In the genomic region with DNA sequence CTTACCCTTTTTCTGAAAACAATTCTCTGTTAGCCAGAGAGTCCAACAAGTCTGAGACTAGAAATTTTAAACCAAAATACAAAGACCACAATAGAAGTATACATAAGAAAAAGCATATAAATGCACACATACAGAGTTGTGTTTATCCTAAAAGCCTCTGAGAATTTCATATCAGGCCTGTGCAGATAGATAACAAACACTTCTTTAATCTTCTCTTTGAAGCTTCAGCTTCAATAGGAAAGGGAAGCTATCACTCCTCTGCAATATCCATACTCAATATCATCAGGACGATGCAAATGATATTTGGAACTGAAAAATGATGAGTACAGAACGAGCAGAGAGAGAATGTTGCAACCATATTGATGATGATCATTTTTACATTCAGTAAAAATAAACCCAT, we compare ENCODE assay signal across 1 cellular context.
TF ChIP-seq lines count a peak whose summit lies in the region.

No MANE protein-coding gene starts in this region.

TF ChIP-seq in K562, 482 proteins besides CTCF, POLR2A, EP300 and RAD21 (continued from another document):
- no peak for TF ChIP-seq SAFB2 (IDR thresholded peaks at IDR 0.05; ENCODE audit: borderline replicate concordance, low read depth, low read length, severe bottlenecking)
- TF ChIP-seq ZNF232 (CRISPR knock-in tag; IDR thresholded peaks at IDR 0.05): no peak
- TF ChIP-seq POLR3G (IDR thresholded peaks at IDR 0.05; ENCODE audit: extremely low read depth, insufficient read length, insufficient replicate concordance): no peak
- peak; percentile 47; the same call in 1 of the 2 replicates for TF ChIP-seq FOXM1 (IDR thresholded peaks at IDR 0.05; ENCODE audit: low read depth)
- TF ChIP-seq FOXM1 (CRISPR knock-in tag; IDR thresholded peaks at IDR 0.05; ENCODE audit: low read depth): no peak
- peak; percentile 62 for TF ChIP-seq CEBPB (tag; IDR thresholded peaks at IDR 0.05)
- TF ChIP-seq FOXP1 (CRISPR knock-in tag; IDR thresholded peaks at IDR 0.05): no peak
- TF ChIP-seq HLTF (IDR thresholded peaks at IDR 0.05): no peak
- TF ChIP-seq, protein P1, sequence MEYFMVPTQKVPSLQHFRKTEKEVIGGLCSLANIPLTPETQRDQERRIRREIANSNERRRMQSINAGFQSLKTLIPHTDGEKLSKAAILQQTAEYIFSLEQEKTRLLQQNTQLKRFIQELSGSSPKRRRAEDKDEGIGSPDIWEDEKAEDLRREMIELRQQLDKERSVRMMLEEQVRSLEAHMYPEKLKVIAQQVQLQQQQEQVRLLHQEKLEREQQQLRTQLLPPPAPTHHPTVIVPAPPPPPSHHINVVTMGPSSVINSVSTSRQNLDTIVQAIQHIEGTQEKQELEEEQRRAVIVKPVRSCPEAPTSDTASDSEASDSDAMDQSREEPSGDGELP (CRISPR knock-in tag; IDR thresholded peaks at IDR 0.05; ENCODE audit: borderline replicate concordance): no peak
- no peak for TF ChIP-seq BRD9 (IDR thresholded peaks at IDR 0.05; ENCODE audit: low read depth, partially characterized antibody)
- peak; percentile 28; the same call in 1 of the 2 replicates for TF ChIP-seq NCOR1 (IDR thresholded peaks at IDR 0.05)
- TF ChIP-seq RBM34 (IDR thresholded peaks at IDR 0.05; ENCODE audit: borderline replicate concordance, insufficient read depth, low read length): no peak
- no peak for TF ChIP-seq MYC (IDR thresholded peaks at IDR 0.05; ENCODE audit: low read depth, low read length)
- TF ChIP-seq MYC (CRISPR knock-in tag; IDR thresholded peaks at IDR 0.05; ENCODE audit: borderline replicate concordance, low read depth): no peak
- TF ChIP-seq, protein P2, sequence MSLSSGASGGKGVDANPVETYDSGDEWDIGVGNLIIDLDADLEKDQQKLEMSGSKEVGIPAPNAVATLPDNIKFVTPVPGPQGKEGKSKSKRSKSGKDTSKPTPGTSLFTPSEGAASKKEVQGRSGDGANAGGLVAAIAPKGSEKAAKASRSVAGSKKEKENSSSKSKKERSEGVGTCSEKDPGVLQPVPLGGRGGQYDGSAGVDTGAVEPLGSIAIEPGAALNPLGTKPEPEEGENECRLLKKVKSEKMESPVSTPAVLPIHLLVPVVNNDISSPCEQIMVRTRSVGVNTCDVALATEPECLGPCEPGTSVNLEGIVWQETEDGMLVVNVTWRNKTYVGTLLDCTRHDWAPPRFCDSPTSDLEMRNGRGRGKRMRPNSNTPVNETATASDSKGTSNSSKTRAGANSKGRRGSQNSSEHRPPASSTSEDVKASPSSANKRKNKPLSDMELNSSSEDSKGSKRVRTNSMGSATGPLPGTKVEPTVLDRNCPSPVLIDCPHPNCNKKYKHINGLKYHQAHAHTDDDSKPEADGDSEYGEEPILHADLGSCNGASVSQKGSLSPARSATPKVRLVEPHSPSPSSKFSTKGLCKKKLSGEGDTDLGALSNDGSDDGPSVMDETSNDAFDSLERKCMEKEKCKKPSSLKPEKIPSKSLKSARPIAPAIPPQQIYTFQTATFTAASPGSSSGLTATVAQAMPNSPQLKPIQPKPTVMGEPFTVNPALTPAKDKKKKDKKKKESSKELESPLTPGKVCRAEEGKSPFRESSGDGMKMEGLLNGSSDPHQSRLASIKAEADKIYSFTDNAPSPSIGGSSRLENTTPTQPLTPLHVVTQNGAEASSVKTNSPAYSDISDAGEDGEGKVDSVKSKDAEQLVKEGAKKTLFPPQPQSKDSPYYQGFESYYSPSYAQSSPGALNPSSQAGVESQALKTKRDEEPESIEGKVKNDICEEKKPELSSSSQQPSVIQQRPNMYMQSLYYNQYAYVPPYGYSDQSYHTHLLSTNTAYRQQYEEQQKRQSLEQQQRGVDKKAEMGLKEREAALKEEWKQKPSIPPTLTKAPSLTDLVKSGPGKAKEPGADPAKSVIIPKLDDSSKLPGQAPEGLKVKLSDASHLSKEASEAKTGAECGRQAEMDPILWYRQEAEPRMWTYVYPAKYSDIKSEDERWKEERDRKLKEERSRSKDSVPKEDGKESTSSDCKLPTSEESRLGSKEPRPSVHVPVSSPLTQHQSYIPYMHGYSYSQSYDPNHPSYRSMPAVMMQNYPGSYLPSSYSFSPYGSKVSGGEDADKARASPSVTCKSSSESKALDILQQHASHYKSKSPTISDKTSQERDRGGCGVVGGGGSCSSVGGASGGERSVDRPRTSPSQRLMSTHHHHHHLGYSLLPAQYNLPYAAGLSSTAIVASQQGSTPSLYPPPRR (CRISPR knock-in tag; IDR thresholded peaks at IDR 0.05; ENCODE audit: borderline replicate concordance): no peak
- TF ChIP-seq, protein P3, sequence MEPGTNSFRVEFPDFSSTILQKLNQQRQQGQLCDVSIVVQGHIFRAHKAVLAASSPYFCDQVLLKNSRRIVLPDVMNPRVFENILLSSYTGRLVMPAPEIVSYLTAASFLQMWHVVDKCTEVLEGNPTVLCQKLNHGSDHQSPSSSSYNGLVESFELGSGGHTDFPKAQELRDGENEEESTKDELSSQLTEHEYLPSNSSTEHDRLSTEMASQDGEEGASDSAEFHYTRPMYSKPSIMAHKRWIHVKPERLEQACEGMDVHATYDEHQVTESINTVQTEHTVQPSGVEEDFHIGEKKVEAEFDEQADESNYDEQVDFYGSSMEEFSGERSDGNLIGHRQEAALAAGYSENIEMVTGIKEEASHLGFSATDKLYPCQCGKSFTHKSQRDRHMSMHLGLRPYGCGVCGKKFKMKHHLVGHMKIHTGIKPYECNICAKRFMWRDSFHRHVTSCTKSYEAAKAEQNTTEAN (CRISPR knock-in tag; IDR thresholded peaks at IDR 0.05): no peak
- no peak for TF ChIP-seq RBM15 (IDR thresholded peaks at IDR 0.05; ENCODE audit: insufficient read depth, low read length)
- no peak for TF ChIP-seq ZNF75A (CRISPR knock-in tag; IDR thresholded peaks at IDR 0.05)
- TF ChIP-seq POLR2G (IDR thresholded peaks at IDR 0.05; ENCODE audit: low read depth, low read length): no peak
- peak; percentile 72 for TF ChIP-seq TAL1 (IDR thresholded peaks at IDR 0.05)
- TF ChIP-seq, protein P4, sequence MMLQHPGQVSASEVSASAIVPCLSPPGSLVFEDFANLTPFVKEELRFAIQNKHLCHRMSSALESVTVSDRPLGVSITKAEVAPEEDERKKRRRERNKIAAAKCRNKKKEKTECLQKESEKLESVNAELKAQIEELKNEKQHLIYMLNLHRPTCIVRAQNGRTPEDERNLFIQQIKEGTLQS (IDR thresholded peaks at IDR 0.05): no peak
- TF ChIP-seq, protein P4 (CRISPR knock-in tag; conservative IDR thresholded peaks at IDR 0.05): no peak
- peak; percentile 80; the same call in 1 of the 2 replicates for TF ChIP-seq TCF7 (IDR thresholded peaks at IDR 0.05; ENCODE audit: borderline replicate concordance)
- peak; percentile 72 for TF ChIP-seq TCF3 (CRISPR knock-in tag; IDR thresholded peaks at IDR 0.05)
- no peak for TF ChIP-seq NFRKB (IDR thresholded peaks at IDR 0.05; ENCODE audit: low read depth)
- no peak for TF ChIP-seq MXI1 (IDR thresholded peaks at IDR 0.05; ENCODE audit: low read depth, low read length)
- peak; percentile 83 for TF ChIP-seq LEF1 (IDR thresholded peaks at IDR 0.05)
- TF ChIP-seq FOS (IDR thresholded peaks at IDR 0.05; ENCODE audit: extremely low read depth, insufficient read length): no peak
- peak; percentile 46; the same call in 1 of the 2 replicates for TF ChIP-seq CTBP1 (IDR thresholded peaks at IDR 0.05; ENCODE audit: borderline replicate concordance)
- TF ChIP-seq, protein P5, sequence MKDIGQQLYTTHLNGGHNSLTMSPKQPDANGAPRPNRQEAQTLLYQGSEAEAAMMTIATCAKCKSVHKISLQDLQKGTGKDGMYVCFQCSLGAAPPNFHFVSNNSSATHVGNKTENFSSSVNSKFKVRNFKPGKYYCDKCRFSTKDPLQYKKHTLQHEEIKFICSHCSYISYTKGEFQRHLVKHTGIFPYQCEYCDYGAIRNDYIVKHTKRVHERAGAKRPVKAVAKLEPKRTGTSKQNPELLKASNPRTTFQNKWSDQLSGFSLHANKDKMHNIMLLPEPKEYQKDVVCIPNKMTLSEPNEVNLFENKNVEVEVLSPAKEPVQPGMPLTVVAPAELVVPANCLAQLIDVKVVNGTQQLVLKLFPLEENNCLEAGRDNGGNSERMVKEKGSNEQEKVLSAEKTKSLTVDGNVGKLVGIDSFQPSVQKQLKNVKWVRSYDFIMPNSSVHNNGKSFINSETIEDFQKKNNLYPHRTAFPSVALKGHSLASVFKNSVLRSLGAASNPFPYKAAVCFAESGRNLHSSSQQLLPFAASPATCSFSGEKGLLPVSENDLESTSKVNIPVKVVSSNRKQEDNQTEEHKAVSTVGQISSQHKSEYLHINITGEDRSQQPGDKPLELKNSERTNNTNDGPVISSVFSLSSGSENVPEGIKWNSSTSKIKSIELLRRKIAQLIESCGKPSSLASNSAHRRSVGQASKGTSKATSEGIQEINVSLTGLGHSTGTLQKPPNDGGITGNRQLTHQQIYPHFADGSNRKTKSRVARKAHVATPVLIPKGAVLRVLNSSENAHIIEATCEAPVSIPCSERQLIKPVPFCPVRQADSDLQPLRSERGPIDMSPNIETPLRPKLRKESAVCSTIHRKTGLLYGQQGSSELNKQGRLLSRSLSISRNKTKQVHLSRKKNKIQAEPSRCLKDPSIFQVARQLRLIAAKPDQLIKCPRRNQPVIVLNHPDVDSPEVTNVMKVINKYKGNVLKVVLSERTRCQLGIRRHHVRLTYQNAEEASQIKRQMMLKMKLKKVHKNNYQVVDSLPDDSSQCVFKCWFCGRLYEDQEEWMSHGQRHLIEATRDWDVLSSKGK (CRISPR knock-in tag; IDR thresholded peaks at IDR 0.05): no peak
- TF ChIP-seq AFF1 (IDR thresholded peaks at IDR 0.05; ENCODE audit: low read depth in 1 of 2, partially characterized antibody in 2 of 2): no peak
- peak; percentile 60 for TF ChIP-seq DPF2 (IDR thresholded peaks at IDR 0.05)
- peak; percentile 42; the same call in 1 of the 2 replicates for TF ChIP-seq CBFA2T2 (conservative IDR thresholded peaks at IDR 0.05)
- no peak; a peak in 1 of 4 replicates for TF ChIP-seq RCOR1 (IDR thresholded peaks at IDR 0.05; ENCODE audit: borderline replicate concordance in 1 of 2, low read depth in 2 of 2, low read length in 2 of 2)
- peak; percentile 46; the same call in 1 of the 2 replicates for TF ChIP-seq SMARCE1 (IDR thresholded peaks at IDR 0.05)
- TF ChIP-seq ZC3H4 (CRISPR knock-in tag; IDR thresholded peaks at IDR 0.05; ENCODE audit: borderline replicate concordance): no peak
- TF ChIP-seq ZFX (CRISPR knock-in tag; IDR thresholded peaks at IDR 0.05): no peak
- TF ChIP-seq, protein P6, sequence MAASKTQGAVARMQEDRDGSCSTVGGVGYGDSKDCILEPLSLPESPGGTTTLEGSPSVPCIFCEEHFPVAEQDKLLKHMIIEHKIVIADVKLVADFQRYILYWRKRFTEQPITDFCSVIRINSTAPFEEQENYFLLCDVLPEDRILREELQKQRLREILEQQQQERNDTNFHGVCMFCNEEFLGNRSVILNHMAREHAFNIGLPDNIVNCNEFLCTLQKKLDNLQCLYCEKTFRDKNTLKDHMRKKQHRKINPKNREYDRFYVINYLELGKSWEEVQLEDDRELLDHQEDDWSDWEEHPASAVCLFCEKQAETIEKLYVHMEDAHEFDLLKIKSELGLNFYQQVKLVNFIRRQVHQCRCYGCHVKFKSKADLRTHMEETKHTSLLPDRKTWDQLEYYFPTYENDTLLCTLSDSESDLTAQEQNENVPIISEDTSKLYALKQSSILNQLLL (CRISPR knock-in tag; IDR thresholded peaks at IDR 0.05; ENCODE audit: borderline replicate concordance): no peak
- peak; percentile 49; the same call in 1 of the 2 replicates for TF ChIP-seq SOX6 (IDR thresholded peaks at IDR 0.05)
